ENCODE assay signal across 1 cellular context in genomic region chrX:9483376-9483775, GRCh38.
A peak's percentile ranks its signal among the peaks of the same experiment; 100 is the strongest.
TF ChIP-seq lines count a peak whose summit lies in the region.

No MANE protein-coding gene starts in this region.

TF ChIP-seq in HepG2, 621 proteins besides CTCF, POLR2A, EP300 and RAD21 (continued from another document):
- peak; percentile 42; the same call in 1 of the 2 replicates for TF ChIP-seq CREM (IDR thresholded peaks at IDR 0.05)
- TF ChIP-seq CREM (CRISPR knock-in tag; IDR thresholded peaks at IDR 0.05) = no peak
- no peak for TF ChIP-seq SOX6 (IDR thresholded peaks at IDR 0.05)
- TF ChIP-seq SOX6 (CRISPR knock-in tag; IDR thresholded peaks at IDR 0.05) = peak; percentile 11; the same call in 1 of the 2 replicates
- TF ChIP-seq, protein P1, sequence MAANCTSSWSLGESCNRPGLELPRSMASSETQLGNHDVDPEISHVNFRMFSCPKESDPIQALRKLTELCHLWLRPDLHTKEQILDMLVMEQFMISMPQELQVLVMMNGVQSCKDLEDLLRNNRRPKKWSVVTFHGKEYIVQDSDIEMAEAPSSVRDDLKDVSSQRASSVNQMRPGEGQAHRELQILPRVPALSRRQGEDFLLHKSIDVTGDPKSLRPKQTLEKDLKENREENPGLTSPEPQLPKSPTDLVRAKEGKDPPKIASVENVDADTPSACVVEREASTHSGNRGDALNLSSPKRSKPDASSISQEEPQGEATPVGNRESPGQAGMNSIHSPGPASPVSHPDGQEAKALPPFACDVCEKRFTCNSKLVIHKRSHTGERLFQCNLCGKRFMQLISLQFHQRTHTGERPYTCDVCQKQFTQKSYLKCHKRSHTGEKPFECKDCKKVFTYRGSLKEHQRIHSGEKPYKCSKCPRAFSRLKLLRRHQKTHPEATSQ (CRISPR knock-in tag; IDR thresholded peaks at IDR 0.05; ENCODE audit: borderline replicate concordance) = no peak
- no peak for TF ChIP-seq POLR2G (IDR thresholded peaks at IDR 0.05; ENCODE audit: low read depth, low read length)
- 0 out of 2 replicates have a peak, but pooled peaks have one; percentile 13 for TF ChIP-seq BCL6 (CRISPR knock-in tag; IDR thresholded peaks at IDR 0.05)
- TF ChIP-seq BHLHE40 (IDR thresholded peaks at IDR 0.05; ENCODE audit: low read length) = peak; percentile 74
- 0 out of 2 replicates have a peak, but pooled peaks have one; percentile 6 for TF ChIP-seq HNF4G (IDR thresholded peaks at IDR 0.05; ENCODE audit: borderline replicate concordance, low read depth, low read length)
- TF ChIP-seq HNF4G (CRISPR knock-in tag; IDR thresholded peaks at IDR 0.05; ENCODE audit: borderline replicate concordance, low read depth) = no peak
- no peak for TF ChIP-seq YEATS4 (CRISPR knock-in tag; IDR thresholded peaks at IDR 0.05; ENCODE audit: borderline replicate concordance)
- TF ChIP-seq TCF7 (IDR thresholded peaks at IDR 0.05; ENCODE audit: low read depth) = peak; percentile 74; the same call in 1 of the 2 replicates
- TF ChIP-seq SOX13 (IDR thresholded peaks at IDR 0.05) = no peak
- TF ChIP-seq SOX13 (CRISPR knock-in tag; conservative IDR thresholded peaks at IDR 0.05 in 1 of 2, IDR thresholded peaks at IDR 0.05 in 1 of 2) = peak in 1 of 2 experiments; percentile 72; a peak in 2 of 4 replicates
- TF ChIP-seq, protein P2, sequence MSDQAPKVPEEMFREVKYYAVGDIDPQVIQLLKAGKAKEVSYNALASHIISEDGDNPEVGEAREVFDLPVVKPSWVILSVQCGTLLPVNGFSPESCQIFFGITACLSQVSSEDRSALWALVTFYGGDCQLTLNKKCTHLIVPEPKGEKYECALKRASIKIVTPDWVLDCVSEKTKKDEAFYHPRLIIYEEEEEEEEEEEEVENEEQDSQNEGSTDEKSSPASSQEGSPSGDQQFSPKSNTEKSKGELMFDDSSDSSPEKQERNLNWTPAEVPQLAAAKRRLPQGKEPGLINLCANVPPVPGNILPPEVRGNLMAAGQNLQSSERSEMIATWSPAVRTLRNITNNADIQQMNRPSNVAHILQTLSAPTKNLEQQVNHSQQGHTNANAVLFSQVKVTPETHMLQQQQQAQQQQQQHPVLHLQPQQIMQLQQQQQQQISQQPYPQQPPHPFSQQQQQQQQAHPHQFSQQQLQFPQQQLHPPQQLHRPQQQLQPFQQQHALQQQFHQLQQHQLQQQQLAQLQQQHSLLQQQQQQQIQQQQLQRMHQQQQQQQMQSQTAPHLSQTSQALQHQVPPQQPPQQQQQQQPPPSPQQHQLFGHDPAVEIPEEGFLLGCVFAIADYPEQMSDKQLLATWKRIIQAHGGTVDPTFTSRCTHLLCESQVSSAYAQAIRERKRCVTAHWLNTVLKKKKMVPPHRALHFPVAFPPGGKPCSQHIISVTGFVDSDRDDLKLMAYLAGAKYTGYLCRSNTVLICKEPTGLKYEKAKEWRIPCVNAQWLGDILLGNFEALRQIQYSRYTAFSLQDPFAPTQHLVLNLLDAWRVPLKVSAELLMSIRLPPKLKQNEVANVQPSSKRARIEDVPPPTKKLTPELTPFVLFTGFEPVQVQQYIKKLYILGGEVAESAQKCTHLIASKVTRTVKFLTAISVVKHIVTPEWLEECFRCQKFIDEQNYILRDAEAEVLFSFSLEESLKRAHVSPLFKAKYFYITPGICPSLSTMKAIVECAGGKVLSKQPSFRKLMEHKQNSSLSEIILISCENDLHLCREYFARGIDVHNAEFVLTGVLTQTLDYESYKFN (CRISPR knock-in tag; conservative IDR thresholded peaks at IDR 0.05) = peak; percentile 32; the same call in 1 of the 2 replicates
- no peak for TF ChIP-seq ZSCAN12 (CRISPR knock-in tag; IDR thresholded peaks at IDR 0.05)
- peak; percentile 76 for TF ChIP-seq PATZ1 (CRISPR knock-in tag; IDR thresholded peaks at IDR 0.05)
- TF ChIP-seq NR2F6 (IDR thresholded peaks at IDR 0.05) = no peak
- TF ChIP-seq NR2F6 (CRISPR knock-in tag; IDR thresholded peaks at IDR 0.05) = 0 out of 2 replicates have a peak, but pooled peaks have one; percentile 14
- peak; percentile 45; the same call in 1 of the 2 replicates for TF ChIP-seq ZNF281 (CRISPR knock-in tag; IDR thresholded peaks at IDR 0.05; ENCODE audit: borderline replicate concordance)
- TF ChIP-seq TCF7L2 (IDR thresholded peaks at IDR 0.05; ENCODE audit: low read depth, low read length) = peak; percentile 43
